In the genomic region with DNA sequence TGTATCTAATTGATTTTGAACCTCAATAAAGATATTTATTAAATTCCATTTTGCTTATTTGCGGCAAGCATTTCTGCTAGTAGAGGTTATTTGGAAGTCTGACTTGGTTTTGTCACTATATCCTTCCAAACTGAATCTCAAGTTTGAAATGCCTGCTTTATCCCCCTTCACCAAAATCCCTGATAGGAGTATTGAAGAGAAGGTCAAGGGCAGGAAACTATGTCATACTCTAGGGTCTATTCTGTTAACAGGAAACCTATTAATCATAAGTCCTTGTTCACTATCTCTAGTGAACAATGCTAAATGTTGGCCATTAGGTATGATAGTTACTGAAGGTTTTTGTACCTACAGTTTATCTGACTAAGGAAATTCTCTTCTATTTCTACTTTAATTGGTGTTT, we compare ENCODE assay signal across 25 cellular contexts. TPM values are rescaled to one million over a fixed set of nuclear protein-coding genes. Genes with fewer than 3 reads are reported as not detected.
DNase-seq lines count a peak whose midpoint lies in the region; ATAC-seq, FAIRE-seq and TF ChIP-seq lines count a peak whose summit lies in the region.
"Had no signal": no experiment of that assay in that cellular context is flagged by ENCODE, and none has a peak within 500 bp of the region (broad histone marks: within the 10 kb centered on the region; RNA-seq: fewer than 3 reads in every experiment).

No MANE protein-coding gene starts in this region.

- TF ChIP-seq CTCF in fibroblast of lung (conservative IDR thresholded peaks at IDR 0.05 in 1 of 2, IDR thresholded peaks at IDR 0.05 in 1 of 2; ENCODE audit: low read depth in 1 of 2, low read length in 2 of 2) (no peak), psoas muscle (IDR thresholded peaks at IDR 0.05) (no peak)

- FAIRE-seq in H54 (lab: Jason Lieb, UNC) = peak; percentile 84
- FAIRE-seq: D721Med had no signal

- H3K4me3 ChIP-seq in fibroblast of lung (replicated peaks in 1 of 4; ENCODE audit: control extremely low read depth in 1 of 4, insufficient read depth in 1 of 4, low read depth in 3 of 4, low read length in 4 of 4) (no peak overlapping the region), psoas muscle (no peak overlapping the region)
- H3K4me3 ChIP-seq: ascending aorta, HAP-1 had no signal

- no peaks in the 10 kb centered on the region for H4K20me1 ChIP-seq in fibroblast of lung (ENCODE audit: control insufficient read depth, extremely low read depth, insufficient read depth, low read length)

- H3K9me3 ChIP-seq in fibroblast of lung (ENCODE audit: control insufficient read depth, insufficient read depth, low read depth, low read length) = no peaks in the 10 kb centered on the region
- H3K9me3 ChIP-seq in psoas muscle = no peaks in the 10 kb centered on the region
- H3K9me3 ChIP-seq: ascending aorta, HAP-1 had no signal

- H3K4me1 ChIP-seq in fibroblast of lung (ENCODE audit: control insufficient read depth, extremely low read depth, insufficient read depth, low read length) (peaks cover 5% of the 10 kb centered on the region), psoas muscle (peaks cover 25% of the 10 kb centered on the region)
- H3K4me1 ChIP-seq: ascending aorta had no signal

- H2AFZ ChIP-seq in fibroblast of lung (ENCODE audit: low read length) = no peak overlapping the region

- intact Hi-C loops in psoas muscle (cut with DNase I) = no loop called here

- H3K4me2 ChIP-seq in fibroblast of lung (ENCODE audit: extremely low read depth, insufficient read depth, low read length) = no peak overlapping the region

- H3K36me3 ChIP-seq in fibroblast of lung (ENCODE audit: control insufficient read depth, insufficient read depth, low read length) (no peaks in the 10 kb centered on the region), psoas muscle (ENCODE audit: insufficient read depth in 1 of 2, low read depth in 1 of 2) (no peaks in the 10 kb centered on the region)
- H3K36me3 ChIP-seq: ascending aorta, HAP-1, WERI-Rb-1 had no signal

- H3K27ac ChIP-seq in fibroblast of lung (ENCODE audit: insufficient read depth, low read length) = peak overlapping the region; percentile 74
- H3K27ac ChIP-seq in psoas muscle = peak overlapping the region; percentile 77
- H3K27ac ChIP-seq: ascending aorta, RWPE1, WERI-Rb-1 had no signal

- no peak overlapping the region for H3K9ac ChIP-seq in fibroblast of lung (ENCODE audit: insufficient read depth, low read length)

- no peaks in the 10 kb centered on the region for H3K27me3 ChIP-seq in fibroblast of lung (ENCODE audit: control insufficient read depth, insufficient read depth, low read length)
- H3K27me3 ChIP-seq in psoas muscle (ENCODE audit: insufficient read depth in 3 of 3, low read length in 2 of 3) = peaks cover 0 to 2% (median 0%) of the 10 kb centered on the region in 3 donors
- H3K27me3 ChIP-seq: ascending aorta had no signal

- WGBS in psoas muscle, 3 donors = 93 to 96% (median 96%) methylated on average over 1 of the region's 1 CpG

- H3K79me2 ChIP-seq in fibroblast of lung (ENCODE audit: control insufficient read depth, insufficient read depth, low read length) = no peaks in the 10 kb centered on the region

- TF ChIP-seq POLR2A in H54 (IDR thresholded peaks at IDR 0.05; ENCODE audit: low read depth, low read length) = no peak

- in situ Hi-C loops in SK-MEL-5 (cut with HindIII; ENCODE audit: low pct_unique_long_range_greater_than_20kb, low sequenced_read_pairs) = no loop called here

- DNase-seq in H54 (ENCODE audit: insufficient read length, low spot score) (no peak), SK-MEL-5 (ENCODE audit: low read depth, low spot score) (peak; percentile 74), fibroblast of lung (ENCODE audit: low read depth in 2 of 2) (no peak), psoas muscle (no peak), AG08396 (ENCODE audit: low spot score) (no peak)
- DNase-seq: activated CD4-positive, alpha-beta T cell treated with anti-CD3 and anti-CD28 coated beads, Interleukin-2, amount 10 ng/mL, durations not matched to agents 24 days and 14 days; CD4-positive, CD25-positive, alpha-beta regulatory T cell; foreskin fibroblast; hippocampal formation; immature natural killer cell; NCI-H1092; NCI-H187 treated with DMSO at 0.1 percent for 48 hours; NCI-H69; nucleus accumbens; retina; stimulated activated naive CD4-positive, alpha-beta T cell treated with Interleukin-2 at 50 U/mL for 16 hours; WERI-Rb-1 had no signal

- ATAC-seq in psoas muscle (no peak), HG02763 (IDR thresholded peaks at IDR 0.05; ENCODE audit: unreplicated experiment) (no peak), HG03280 (IDR thresholded peaks at IDR 0.05; ENCODE audit: unreplicated experiment) (no peak)

RNA-seq across cellular contexts. Expression of a gene that starts 11.5 kb away (rescaled TPM):
- not detected in 2 replicates for total RNA-seq in SK-MEL-5 (2014; rRNA removed; shearing (Covaris generic))
- not detected in 2 replicates for polyA plus RNA-seq in SK-MEL-5 (2015; cell fraction: cytosol; rRNA removed)
- not detected in 2 replicates for polyA plus RNA-seq in SK-MEL-5 (2015; cell fraction: nucleus; rRNA removed)
- total RNA-seq in fibroblast of lung = not detected in 2 replicates
- not detected in 2 replicates for polyA plus RNA-seq in fibroblast of lung
- polyA plus RNA-seq in fibroblast of lung (2012) = not detected in 2 replicates
- polyA minus RNA-seq in fibroblast of lung (ENCODE audit: low replicate concordance) = not detected in 2 replicates
- not detected for total RNA-seq in psoas muscle
- not detected for polyA plus RNA-seq in psoas muscle
- total RNA-seq: activated CD4-positive, alpha-beta T cell treated with anti-CD3 and anti-CD28 coated beads, Interleukin-2, amount 10 ng/mL, durations not matched to agents 24 days and 14 days; ascending aorta; CD4-positive, CD25-positive, alpha-beta regulatory T cell; epithelial cell of proximal tubule; myocyte had no signal
- polyA plus RNA-seq: CD4-positive, CD25-positive, alpha-beta regulatory T cell; immature natural killer cell had no signal
